In genomic region chr10:72186633-72187330, GRCh38 we compare ENCODE assay signal across 10 cellular contexts. TPM values are rescaled to one million over a fixed set of nuclear protein-coding genes. Genes with fewer than 3 reads are reported as not detected.
DNase-seq lines count a peak whose midpoint lies in the region; ATAC-seq and TF ChIP-seq lines count a peak whose summit lies in the region.
"Had no signal": no experiment of that assay in that cellular context is flagged by ENCODE, and none has a peak within 500 bp of the region (broad histone marks: within the 10 kb centered on the region; RNA-seq: fewer than 3 reads in every experiment).

No MANE protein-coding gene starts in this region.

- no peak overlapping the region for H2BK12ac ChIP-seq in neuronal stem cell (ENCODE audit: low read length)

- TF ChIP-seq CTCF in lower lobe of right lung (IDR thresholded peaks at IDR 0.05) (no peak), suprapubic skin (IDR thresholded peaks at IDR 0.05) (no peak)

- no peak overlapping the region for H3K4me2 ChIP-seq in neuronal stem cell (ENCODE audit: insufficient read depth, low read length, poor library complexity, severe bottlenecking)

- H2AK5ac ChIP-seq in neuronal stem cell (ENCODE audit: low read depth, low read length), result no peak overlapping the region

- H2BK120ac ChIP-seq in neuronal stem cell (ENCODE audit: low read depth, low read length), result no peak overlapping the region

- no peak overlapping the region for H3K23ac ChIP-seq in neuronal stem cell (ENCODE audit: low read depth, low read length, poor library complexity)

- H2AFZ ChIP-seq in neuronal stem cell (ENCODE audit: low read length), result no peak overlapping the region

- H3K36me3 ChIP-seq in lower lobe of right lung (peaks cover 12% of the 10 kb centered on the region), suprapubic skin (peaks cover 20% of the 10 kb centered on the region), neuronal stem cell (replicated peaks in 1 of 2; ENCODE audit: control insufficient read depth in 2 of 2, insufficient read depth in 2 of 2, low read length in 2 of 2) (peaks cover 1 to 21% of the 10 kb centered on the region in 2 donors), SJCRH30 (peaks cover 8% of the 10 kb centered on the region; the same call in 1 of the 2 replicates)

- H3K9me3 ChIP-seq in lower lobe of right lung (peaks cover 5% of the 10 kb centered on the region), suprapubic skin (no peaks in the 10 kb centered on the region), neuronal stem cell (replicated peaks in 1 of 2; ENCODE audit: control insufficient read depth in 2 of 2, insufficient read depth in 1 of 2, low read depth in 1 of 2, low read length in 2 of 2) (peaks cover 0 to 21% of the 10 kb centered on the region in 2 donors), SJCRH30 (replicated peaks) (no peaks in the 10 kb centered on the region)

- no peaks in the 10 kb centered on the region for H3K79me1 ChIP-seq in neuronal stem cell (ENCODE audit: low read depth, low read length)

- TF ChIP-seq EP300 in suprapubic skin (IDR thresholded peaks at IDR 0.05), result no peak

- H3K27ac ChIP-seq in lower lobe of right lung (peak overlapping the region; percentile 83), suprapubic skin (peak overlapping the region; percentile 87), neuronal stem cell (replicated peaks; ENCODE audit: low read length) (no peak overlapping the region), SJCRH30 (no peak overlapping the region)

- no peak overlapping the region for H3K9ac ChIP-seq in neuronal stem cell (ENCODE audit: low read depth, low read length, poor library complexity)

- H3K18ac ChIP-seq in neuronal stem cell (ENCODE audit: low read length), result no peak overlapping the region

- no peak overlapping the region for H3K4ac ChIP-seq in neuronal stem cell (ENCODE audit: low read length)

- no peak overlapping the region for H4K91ac ChIP-seq in neuronal stem cell (ENCODE audit: low read depth, low read length, poor library complexity)

- TF ChIP-seq POLR2A in suprapubic skin (IDR thresholded peaks at IDR 0.05), result no peak

- WGBS in suprapubic skin, result 36% methylated on average over 9 of the region's 9 CpGs
- WGBS in neuronal stem cell (ENCODE audit: extremely low coverage in 2 of 2, insufficient read length in 2 of 2, insufficient replicate concordance in 1 of 2), 2 donors, result no CpG with 5 or more reads among the region's 9 CpGs

- ATAC-seq in lower lobe of right lung (peak; percentile 88 to 90), HG03175 (IDR thresholded peaks at IDR 0.05; ENCODE audit: unreplicated experiment) (no peak)

- H3K4me1 ChIP-seq in lower lobe of right lung (peaks cover 8% of the 10 kb centered on the region), suprapubic skin (peaks cover 16% of the 10 kb centered on the region), neuronal stem cell (ENCODE audit: control insufficient read depth in 2 of 2, insufficient read depth in 1 of 2, low read depth in 1 of 2, low read length in 2 of 2) (no peaks in the 10 kb centered on the region), SJCRH30 (no peaks in the 10 kb centered on the region)

- intact Hi-C loops in lower lobe of right lung (cut with DNase I), result no loop called here

- DNase-seq in NCI-H2227 treated with DMSO at 0.1 percent for 48 hours (lab: John Stamatoyannopoulos, UW) (peak; percentile 21), dermis microvascular lymphatic vessel endothelial cell (ENCODE audit: low read depth in 2 of 2) (peak; percentile 68 to 71), lower lobe of right lung (no peak), suprapubic skin (ENCODE audit: low spot score in 2 of 2) (no peak), neuronal stem cell (ENCODE audit: low spot score) (no peak), SJCRH30 (no peak), dedifferentiated amniotic fluid mesenchymal stem cell (ENCODE audit: extremely low spot score) (no peak)
- DNase-seq: activated naive CD4-positive, alpha-beta T cell treated with Interleukin-2 at 50 U/mL for 16 hours; NCI-H1092 had no signal

- H3K27me3 ChIP-seq in lower lobe of right lung (ENCODE audit: low read depth), result no peaks in the 10 kb centered on the region
- no peaks in the 10 kb centered on the region for H3K27me3 ChIP-seq in suprapubic skin
- no peaks in the 10 kb centered on the region for H3K27me3 ChIP-seq in neuronal stem cell (ENCODE audit: control insufficient read depth in 3 of 3, insufficient read depth in 3 of 3, low read depth in 1 of 3, low read length in 3 of 3)
- H3K27me3 ChIP-seq in SJCRH30, result no peaks in the 10 kb centered on the region

- H2BK5ac ChIP-seq in neuronal stem cell (ENCODE audit: low read length), result no peak overlapping the region

- H3K4me3 ChIP-seq in lower lobe of right lung (no peak overlapping the region), suprapubic skin (peak overlapping the region; percentile 11), neuronal stem cell (ENCODE audit: low read length in 2 of 2) (no peak overlapping the region), SJCRH30 (no peak overlapping the region)

- no peak overlapping the region for H4K8ac ChIP-seq in neuronal stem cell (ENCODE audit: low read depth, low read length)

- H3K14ac ChIP-seq in neuronal stem cell (ENCODE audit: low read length), result no peak overlapping the region

- no peak overlapping the region for H2BK15ac ChIP-seq in neuronal stem cell (ENCODE audit: low read length)

RNA-seq across cellular contexts. Expression of gene ANAPC16, which starts 29.0 kb away (rescaled TPM):
- total RNA-seq in dermis microvascular lymphatic vessel endothelial cell (43.3 and 69.7 TPM in 2 replicates), lower lobe of right lung (113 TPM), suprapubic skin (10 to 100 TPM; 57.0 to 83.2 (median 69.3) TPM)
- 86.8 TPM for polyA plus RNA-seq in neuronal stem cell (2013, experiment 1 of 2)
- 88.2 TPM for polyA plus RNA-seq in neuronal stem cell (2013, experiment 2 of 2)
- 71.9 and 72.2 TPM in 2 replicates for total RNA-seq in SJCRH30 (2014; rRNA removed; shearing (Covaris generic))

RNA-seq across cellular contexts. Expression of gene ASCC1, which starts 29.3 kb away (rescaled TPM):
- total RNA-seq in dermis microvascular lymphatic vessel endothelial cell, result 23.5 and 26.2 TPM in 2 replicates
- total RNA-seq in lower lobe of right lung, result 23.9 TPM
- total RNA-seq in suprapubic skin, result 10 to 100 TPM; 20.2 to 31.7 (median 21.2) TPM
- 34.4 TPM for polyA plus RNA-seq in neuronal stem cell (2013, experiment 1 of 2)
- polyA plus RNA-seq in neuronal stem cell (2013, experiment 2 of 2), result 33.0 TPM
- total RNA-seq in SJCRH30 (2014; rRNA removed; shearing (Covaris generic)), result 30.0 and 34.9 TPM in 2 replicates

Comparison
In these comparisons a context has a peak if more than half of its experiments do, and no peak if none do; other contexts are left out.
1. DNase-seq: peak in NCI-H2227 treated with DMSO at 0.1 percent for 48 hours (single experiment) and dermis microvascular lymphatic vessel endothelial cell (2 of 2); none in lower lobe of right lung (single experiment), suprapubic skin (0 of 2), neuronal stem cell (single experiment), SJCRH30 (0 of 2) and dedifferentiated amniotic fluid mesenchymal stem cell (single experiment).
2. H3K27ac ChIP-seq: peak in lower lobe of right lung (single experiment) and suprapubic skin (single experiment); none in neuronal stem cell (single experiment) and SJCRH30 (single experiment).